ENCODE assay signal across 12 cellular contexts in the genomic region with DNA sequence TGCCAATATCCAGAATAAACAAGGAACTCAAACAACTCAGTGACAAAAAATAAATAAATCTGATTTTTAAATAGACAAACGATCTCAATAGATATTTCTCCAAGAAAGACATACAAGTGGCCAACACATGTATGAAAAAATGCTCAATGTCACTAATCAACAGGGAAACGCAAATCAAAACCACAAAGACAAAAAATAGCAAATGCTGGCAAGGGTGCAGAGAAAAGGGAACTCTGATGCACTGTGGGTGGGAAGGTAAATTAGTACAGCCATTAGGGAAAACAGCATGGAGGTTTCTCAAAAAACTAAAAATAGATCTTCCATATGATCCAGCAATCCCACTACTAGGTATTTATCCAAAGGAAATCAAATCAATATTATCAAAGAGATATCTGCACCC.
"Had no signal": no experiment of that assay in that cellular context is flagged by ENCODE, and none has a peak within 500 bp of the region (broad histone marks: within the 10 kb centered on the region; RNA-seq: fewer than 3 reads in every experiment).

No MANE protein-coding gene starts in this region.

- H3K9me3 ChIP-seq: gastroesophageal sphincter, left lung, sigmoid colon, upper lobe of right lung had no signal

- H3K27ac ChIP-seq: coronary artery, epithelial cell of prostate, gastroesophageal sphincter, left lung, sigmoid colon, upper lobe of right lung, VCaP had no signal

- H3K27me3 ChIP-seq: gastroesophageal sphincter, left lung, sigmoid colon, upper lobe of right lung had no signal

- DNase-seq: activated CD4-positive, alpha-beta memory T cell treated with anti-CD3 and anti-CD28 coated beads for 36 hours; caudate nucleus; effector memory CD4-positive, alpha-beta T cell; sigmoid colon; stimulated activated CD4-positive, alpha-beta T cell treated with anti-CD3 and anti-CD28 coated beads, Interleukin-12 subunit alpha, Interleukin-12 subunit beta, amount 100 ng/mL, for 4 hours; stimulated activated naive CD4-positive, alpha-beta T cell treated with Interleukin-2 at 50 U/mL for 16 hours; upper lobe of right lung had no signal

- H3K4me3 ChIP-seq: coronary artery, gastroesophageal sphincter, left lung, sigmoid colon, upper lobe of right lung had no signal
